ENCODE assay signal across 1 cellular context in genomic region chr9:93473411-93473810, GRCh38.
TF ChIP-seq lines count a peak whose summit lies in the region.

No MANE protein-coding gene starts in this region.

TF ChIP-seq in HepG2, 621 proteins besides CTCF, POLR2A, EP300 and RAD21:
- TF ChIP-seq CEBPB (IDR thresholded peaks at IDR 0.05; ENCODE audit: borderline replicate concordance, low read depth, low read length) (0 out of 2 replicates have a peak, but pooled peaks have one; percentile 7), SRSF1 (optimal IDR thresholded peaks at IDR 0.05; ENCODE audit: low read depth, low read length) (no peak), ZMYM2 (CRISPR knock-in tag; IDR thresholded peaks at IDR 0.05) (no peak), MLLT10 (CRISPR knock-in tag; IDR thresholded peaks at IDR 0.05) (no peak), PPARG (CRISPR knock-in tag; conservative IDR thresholded peaks at IDR 0.05) (no peak), HOXA9 (CRISPR knock-in tag; IDR thresholded peaks at IDR 0.05; ENCODE audit: borderline replicate concordance) (no peak), IRX3 (CRISPR knock-in tag; IDR thresholded peaks at IDR 0.05; ENCODE audit: borderline replicate concordance, low read depth) (no peak), TBP (CRISPR knock-in tag; IDR thresholded peaks at IDR 0.05) (no peak)
